26 cellular contexts compared by ENCODE assay signal in the genomic region with DNA sequence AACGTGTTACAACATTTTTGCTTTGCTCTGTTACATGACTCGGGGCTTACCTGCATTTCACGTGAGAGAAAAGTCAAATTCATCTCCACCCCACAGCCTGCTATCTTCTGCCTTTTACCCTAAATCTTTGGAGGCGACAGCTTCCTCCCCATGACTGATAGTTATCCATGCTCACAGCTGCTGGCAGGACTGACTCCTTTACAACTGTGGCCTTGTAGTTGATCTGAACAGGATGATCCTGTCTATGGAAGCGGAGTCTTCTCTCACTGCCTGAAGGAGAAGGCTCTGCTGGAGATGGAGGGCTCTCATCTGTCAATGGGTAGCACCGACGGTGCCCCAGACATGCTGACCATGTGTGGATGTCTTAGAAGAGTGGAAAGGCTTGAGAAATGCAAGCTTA.
A peak's percentile ranks its signal among the peaks of the same experiment; 100 is the strongest.
DNase-seq lines count a peak whose midpoint lies in the region; ATAC-seq, FAIRE-seq and TF ChIP-seq lines count a peak whose summit lies in the region.
"Had no signal": no experiment of that assay in that cellular context is flagged by ENCODE, and none has a peak within 500 bp of the region (broad histone marks: within the 10 kb centered on the region; RNA-seq: fewer than 3 reads in every experiment).

No MANE protein-coding gene starts in this region.

- no peak overlapping the region for H2AK5ac ChIP-seq in H1 (ENCODE audit: low read depth, low read length)
- no peak overlapping the region for H2AK5ac ChIP-seq in trophoblast cell (ENCODE audit: low read length)

- H3K14ac ChIP-seq in H1 (ENCODE audit: insufficient read length) (no peak overlapping the region), trophoblast cell (ENCODE audit: low read length) (no peak overlapping the region)

- no peak overlapping the region for H3K9ac ChIP-seq in H1 (replicated peaks in 1 of 4; ENCODE audit: extremely low read depth in 1 of 4, low read depth in 3 of 4, low read length in 3 of 4)
- H3K9ac ChIP-seq in trophoblast cell (ENCODE audit: low read length): no peak overlapping the region

- TF ChIP-seq CTCF in LNCaP clone FGC (IDR thresholded peaks at IDR 0.05; ENCODE audit: control insufficient read depth, extremely low read depth, insufficient read depth): 0 out of 2 replicates have a peak, but pooled peaks have one; percentile 0
- TF ChIP-seq CTCF in H1 (IDR thresholded peaks at IDR 0.05; ENCODE audit: control extremely low read depth in 1 of 3, insufficient read depth in 1 of 3, low read depth in 1 of 3, low read length in 3 of 3): no peak
- no peak for TF ChIP-seq CTCF in type B pancreatic cell (conservative IDR thresholded peaks at IDR 0.05)
- TF ChIP-seq CTCF in GM10266 (IDR thresholded peaks at IDR 0.05; ENCODE audit: control insufficient read depth, insufficient read depth, low read depth, missing control alignments): no peak

- H3K23ac ChIP-seq in H1 (ENCODE audit: insufficient read length) (no peak overlapping the region), trophoblast cell (ENCODE audit: low read length) (no peak overlapping the region)

- H3K9me3 ChIP-seq in H1 (ENCODE audit: insufficient read depth in 2 of 2, low read depth in 1 of 2, low read length in 1 of 2): no peaks in the 10 kb centered on the region
- no peaks in the 10 kb centered on the region for H3K9me3 ChIP-seq in trophoblast cell (ENCODE audit: insufficient read depth, low read depth, low read length)
- no peaks in the 10 kb centered on the region for H3K9me3 ChIP-seq in MG63
- H3K9me3 ChIP-seq: lower lobe of right lung, right lobe of liver had no signal

- H3K27ac ChIP-seq in H1 (ENCODE audit: low read depth, low read length): no peak overlapping the region
- no peak overlapping the region for H3K27ac ChIP-seq in trophoblast cell (ENCODE audit: low read depth, low read length)
- H3K27ac ChIP-seq: lower lobe of right lung, RWPE1 had no signal

- H3K4me3 ChIP-seq in LNCaP clone FGC (ENCODE audit: low read depth, low read length) (no peak overlapping the region), H1 (ENCODE audit: extremely low read depth in 1 of 4, insufficient read depth in 2 of 4, low read depth in 3 of 4, low read length in 4 of 4) (no peak overlapping the region), trophoblast cell (ENCODE audit: low read depth, low read length) (no peak overlapping the region), MG63 (no peak overlapping the region)
- H3K4me3 ChIP-seq: lower lobe of right lung, right lobe of liver had no signal

- no peak for ATAC-seq in stimulated activated naive CD8-positive, alpha-beta T cell treated with anti-CD3 and anti-CD28 coated beads, Interleukin-15, amount 100 ng/mL, for 72 hours
- ATAC-seq: activated naive CD8-positive, alpha-beta T cell treated with anti-CD3 and anti-CD28 coated beads, Interleukin-2, amount 50 U/mL, for 24 hours; lower lobe of right lung; right lobe of liver; SK-N-SH treated with all-trans-retinoic acid at 6 μM for 48 hours had no signal

- H3K4me1 ChIP-seq in H1 (replicated peaks in 1 of 4; ENCODE audit: control insufficient read depth in 3 of 4, insufficient read depth in 4 of 4, low read length in 3 of 4) (peaks cover 0 to 6% (median 0%) of the 10 kb centered on the region in 4 experiments; a peak in 2 of 7 replicates), trophoblast cell (ENCODE audit: control insufficient read depth in 1 of 2, insufficient read depth in 2 of 2, low read length in 2 of 2) (peaks cover 6 to 11% of the 10 kb centered on the region in 2 experiments)
- H3K4me1 ChIP-seq: right lobe of liver had no signal

- no peak overlapping the region for H3K18ac ChIP-seq in H1 (ENCODE audit: extremely low read depth, low read length)
- H3K18ac ChIP-seq in trophoblast cell (ENCODE audit: low read length): peak overlapping the region; percentile 16

- no peak overlapping the region for H2BK120ac ChIP-seq in H1 (replicated peaks; ENCODE audit: low read depth, low read length)
- H2BK120ac ChIP-seq in trophoblast cell (ENCODE audit: insufficient read depth, low read length, poor library complexity): no peak overlapping the region

- peak overlapping the region; percentile 7 for H3K56ac ChIP-seq in H1 (replicated peaks; ENCODE audit: insufficient read length, low read depth, low read length)

- H2BK5ac ChIP-seq in H1 (ENCODE audit: low read depth, low read length) (no peak overlapping the region), trophoblast cell (ENCODE audit: low read depth, low read length, poor library complexity) (no peak overlapping the region)

- H3K27ac Mint-ChIP-seq in type B pancreatic cell: peak overlapping the region; percentile 46
- H3K27ac Mint-ChIP-seq in stimulated activated naive CD8-positive, alpha-beta T cell treated with anti-CD3 and anti-CD28 coated beads, Interleukin-15, amount 100 ng/mL, for 72 hours: peak overlapping the region in 1 of 2 donors; percentile 35
- H3K27ac Mint-ChIP-seq: activated B cell treated with CpG ODN at 0.5 μM for 24 hours; activated naive CD8-positive, alpha-beta T cell treated with anti-CD3 and anti-CD28 coated beads, Interleukin-2, amount 50 U/mL, for 24 hours; dendritic cell treated with granulocyte-macrophage colony-stimulating factor and Interleukin-4, amounts not matched to agents 40 ng/mL and 50 ng/mL, for 4 days; T-helper 2 cell treated with Interferon-gamma antibody and Interleukin-4, amounts not matched to agents 5 μg/mL and 100 μg/mL, for 36 hours had no signal

- H4K91ac ChIP-seq in H1 (replicated peaks; ENCODE audit: insufficient read length, low read length) (no peak overlapping the region), trophoblast cell (ENCODE audit: low read depth, low read length) (no peak overlapping the region)

- H3K79me2 ChIP-seq in H1 (ENCODE audit: control insufficient read depth in 1 of 2, insufficient read depth in 2 of 2, low read length in 2 of 2) (no peaks in the 10 kb centered on the region), trophoblast cell (ENCODE audit: control insufficient read depth, insufficient read depth, low read length, poor library complexity) (peaks cover 10% of the 10 kb centered on the region)

- H2AFZ ChIP-seq in H1 (ENCODE audit: low read length) (no peak overlapping the region), trophoblast cell (ENCODE audit: insufficient read depth, low read length, poor library complexity) (no peak overlapping the region)

- H4K5ac ChIP-seq in H1 (ENCODE audit: insufficient read length, low read depth, low read length): no peak overlapping the region

- H3K4me3 Mint-ChIP-seq in type B pancreatic cell: no peak overlapping the region
- no peak overlapping the region for H3K4me3 Mint-ChIP-seq in stimulated activated naive CD8-positive, alpha-beta T cell treated with anti-CD3 and anti-CD28 coated beads, Interleukin-15, amount 100 ng/mL, for 72 hours
- H3K4me3 Mint-ChIP-seq: activated B cell treated with CpG ODN at 0.5 μM for 24 hours; activated naive CD8-positive, alpha-beta T cell treated with anti-CD3 and anti-CD28 coated beads, Interleukin-2, amount 50 U/mL, for 24 hours; dendritic cell treated with granulocyte-macrophage colony-stimulating factor and Interleukin-4, amounts not matched to agents 40 ng/mL and 50 ng/mL, for 4 days; immature natural killer cell; T-helper 2 cell treated with Interferon-gamma antibody and Interleukin-4, amounts not matched to agents 5 μg/mL and 100 μg/mL, for 36 hours had no signal

- H2BK15ac ChIP-seq in H1 (ENCODE audit: low read length): no peak overlapping the region; the same call in 1 of the 2 replicates

- no peaks in the 10 kb centered on the region for H3K27me3 ChIP-seq in H1 (replicated peaks in 1 of 4; ENCODE audit: control insufficient read depth in 3 of 4, extremely low read depth in 1 of 4, insufficient read depth in 3 of 4, low read length in 3 of 4)
- H3K27me3 ChIP-seq in trophoblast cell (ENCODE audit: insufficient read depth, low read length): no peaks in the 10 kb centered on the region
- no peaks in the 10 kb centered on the region for H3K27me3 ChIP-seq in MG63
- H3K27me3 ChIP-seq: right lobe of liver had no signal

- no peaks in the 10 kb centered on the region; the same call in 1 of the 2 replicates for H3K79me1 ChIP-seq in H1 (ENCODE audit: low read depth, low read length)
- H3K79me1 ChIP-seq in trophoblast cell (ENCODE audit: low read length): no peaks in the 10 kb centered on the region

- no peak for TF ChIP-seq EP300 in H1 (IDR thresholded peaks at IDR 0.05; ENCODE audit: borderline replicate concordance in 1 of 2, low read depth in 2 of 2, low read length in 2 of 2)

- peaks cover 37% of the 10 kb centered on the region for H3K4me1 Mint-ChIP-seq in type B pancreatic cell (ENCODE audit: unreplicated experiment)
- H3K4me1 Mint-ChIP-seq in stimulated activated naive CD8-positive, alpha-beta T cell treated with anti-CD3 and anti-CD28 coated beads, Interleukin-15, amount 100 ng/mL, for 72 hours: no peaks in the 10 kb centered on the region
- H3K4me1 Mint-ChIP-seq: activated B cell treated with CpG ODN at 0.5 μM for 24 hours had no signal

- H3K4me2 ChIP-seq in H1 (ENCODE audit: insufficient read depth in 1 of 2, low read depth in 2 of 2, low read length in 2 of 2) (no peak overlapping the region), trophoblast cell (ENCODE audit: low read length) (no peak overlapping the region)

- no peak for TF ChIP-seq RAD21 in H1 (IDR thresholded peaks at IDR 0.05 in 1 of 2, conservative IDR thresholded peaks at IDR 0.05 in 1 of 2; ENCODE audit: low read depth in 2 of 2, low read length in 2 of 2)

- DNase-seq in LNCaP clone FGC (ENCODE audit: low read depth) (no peak), H1 (ENCODE audit: low read depth in 1 of 2, low spot score in 2 of 2) (no peak), trophoblast cell (peak in 1 of 2 donors; percentile 51), type B pancreatic cell (ENCODE audit: extremely low spot score, unreplicated experiment) (no peak), GM10266 (ENCODE audit: extremely low spot score) (no peak), MG63 (no peak)
- DNase-seq in stimulated activated naive CD8-positive, alpha-beta T cell treated with anti-CD3 and anti-CD28 coated beads, Interleukin-15, amount 100 ng/mL, for 72 hours: no peak
- DNase-seq: activated B cell treated with CpG ODN at 0.5 μM for 24 hours; activated CD4-positive, alpha-beta T cell treated with anti-CD3 and anti-CD28 coated beads, Interleukin-2, amount 50 U/mL, for 48 hours; activated effector memory CD4-positive, alpha-beta T cell treated with anti-CD3 and anti-CD28 coated beads, Interleukin-2, amount 50 U/mL, for 16 hours; activated naive CD8-positive, alpha-beta T cell treated with anti-CD3 and anti-CD28 coated beads, Interleukin-2, amount 50 U/mL, for 24 hours; head of caudate nucleus; immature natural killer cell; Karpas-422; lower lobe of right lung; NCI-H1092 treated with DMSO at 0.1 percent for 48 hours; NCI-H1930; NCI-H748 treated with DMSO at 0.1 percent for 48 hours; occipital lobe; right lobe of liver had no signal

- TF ChIP-seq POLR2A in H1 (IDR thresholded peaks at IDR 0.05; ENCODE audit: control extremely low read depth in 1 of 2, low read depth in 2 of 2, low read length in 2 of 2): no peak

- no peaks in the 10 kb centered on the region for H3K23me2 ChIP-seq in H1 (ENCODE audit: low read depth, low read length)

- no peak overlapping the region for H4K8ac ChIP-seq in H1 (ENCODE audit: extremely low read depth, insufficient read depth, low read length)
- peak overlapping the region; percentile 43 for H4K8ac ChIP-seq in trophoblast cell (ENCODE audit: low read depth, low read length)

- POLR2A ChIA-PET in H1 (lab: Charles Lee; ENCODE audit: partially characterized antibody): interaction anchor here (2.0 kb wide), 1 partner anchor 10 kb away, joined by 8 read pairs; no protein-coding TSS in a partner anchor

- peaks cover 51% of the 10 kb centered on the region for H3K36me3 Mint-ChIP-seq in type B pancreatic cell

- H3K27me3 Mint-ChIP-seq in type B pancreatic cell: no peaks in the 10 kb centered on the region
- no peaks in the 10 kb centered on the region for H3K27me3 Mint-ChIP-seq in stimulated activated naive CD8-positive, alpha-beta T cell treated with anti-CD3 and anti-CD28 coated beads, Interleukin-15, amount 100 ng/mL, for 72 hours

- no peaks in the 10 kb centered on the region for H3K36me3 ChIP-seq in H1 (ENCODE audit: control insufficient read depth in 2 of 4, insufficient read depth in 4 of 4, low read length in 3 of 4)
- H3K36me3 ChIP-seq in trophoblast cell (ENCODE audit: control insufficient read depth in 1 of 2, insufficient read depth in 2 of 2, low read length in 2 of 2): peaks cover 15 to 37% of the 10 kb centered on the region in 2 experiments
- peaks cover 67% of the 10 kb centered on the region for H3K36me3 ChIP-seq in MG63
- H3K36me3 ChIP-seq: right lobe of liver had no signal

- H4K20me1 ChIP-seq in H1 (replicated peaks in 1 of 2; ENCODE audit: control insufficient read depth in 1 of 2, insufficient read depth in 2 of 2, low read length in 2 of 2): no peaks in the 10 kb centered on the region

- H3K9me3 Mint-ChIP-seq in type B pancreatic cell: peaks cover 13% of the 10 kb centered on the region
- no peaks in the 10 kb centered on the region for H3K9me3 Mint-ChIP-seq in stimulated activated naive CD8-positive, alpha-beta T cell treated with anti-CD3 and anti-CD28 coated beads, Interleukin-15, amount 100 ng/mL, for 72 hours
- H3K9me3 Mint-ChIP-seq: activated B cell treated with CpG ODN at 0.5 μM for 24 hours; activated naive CD8-positive, alpha-beta T cell treated with anti-CD3 and anti-CD28 coated beads, Interleukin-2, amount 50 U/mL, for 24 hours; dendritic cell treated with granulocyte-macrophage colony-stimulating factor and Interleukin-4, amounts not matched to agents 40 ng/mL and 50 ng/mL, for 4 days; immature natural killer cell had no signal

- CTCF ChIA-PET in H1 (lab: Charles Lee; ENCODE audit: partially characterized antibody): interaction anchor here (1.0 kb wide), 1 partner anchor 25 kb away, joined by 3 read pairs; no protein-coding TSS in a partner anchor

- H4K12ac ChIP-seq in trophoblast cell (ENCODE audit: low read depth, low read length): no peak overlapping the region

- 88% methylated on average over 7 of the region's 7 CpGs; no CpG with 5 or more reads in 1 of the 2 experiments for WGBS in H1 (ENCODE audit: extremely low coverage in 1 of 2, insufficient coverage in 1 of 2, insufficient read length in 1 of 2, insufficient replicate concordance in 2 of 2, low coverage in 1 of 2, low lambda C conversion rate in 2 of 2, missing lambda C conversion rate in 1 of 2), 2 experiments
- no CpG with 5 or more reads among the region's 7 CpGs for WGBS in trophoblast cell (ENCODE audit: extremely low coverage, insufficient coverage, insufficient read length)

- H3K4ac ChIP-seq in H1 (replicated peaks; ENCODE audit: insufficient read length, low read depth, low read length) (no peak overlapping the region), trophoblast cell (ENCODE audit: low read depth, low read length) (peak overlapping the region; percentile 24)

- no peak overlapping the region for H2BK12ac ChIP-seq in H1 (ENCODE audit: low read depth, low read length)
- no peak overlapping the region for H2BK12ac ChIP-seq in trophoblast cell (ENCODE audit: low read length)

- no peak overlapping the region for H2BK20ac ChIP-seq in H1 (ENCODE audit: low read length)

- FAIRE-seq in H1 (lab: Jason Lieb, UNC): no peak
- FAIRE-seq: bronchial epithelial cell, D721Med had no signal
